20 cellular contexts compared by ENCODE assay signal in genomic region chrX:48703228-48703627, GRCh38. TPM values are rescaled to one million over a fixed set of nuclear protein-coding genes. Genes with fewer than 3 reads are reported as not detected.
"Had no signal": no experiment of that assay in that cellular context is flagged by ENCODE, and none has a peak within 500 bp of the region (broad histone marks: within the 10 kb centered on the region; RNA-seq: fewer than 3 reads in every experiment).

No MANE protein-coding gene starts in this region.

- H3K27ac ChIP-seq: adrenal gland, colonic mucosa, left lung, tibial artery had no signal

- H3K4me1 ChIP-seq: adrenal gland, colonic mucosa, tibial artery had no signal

- DNase-seq: activated CD8-positive, alpha-beta memory T cell treated with anti-CD3 and anti-CD28 coated beads for 24 hours; activated CD8-positive, alpha-beta memory T cell treated with anti-CD3 and anti-CD28 coated beads, Interleukin-2, amount 50 U/mL, for 48 hours; activated effector memory CD4-positive, alpha-beta T cell treated with Interleukin-2 at 50 U/mL for 16 hours; activated naive CD4-positive, alpha-beta T cell treated with anti-CD3 and anti-CD28 coated beads, Interleukin-2, amount 50 U/mL, for 16 hours; activated T-cell treated with anti-CD3 and anti-CD28 coated beads, Interleukin-2, amount 50 U/mL, for 48 hours; adrenal gland; central memory CD4-positive, alpha-beta T cell; colonic mucosa; heart right ventricle; left lung; nephron progenitor cell; stimulated activated naive CD4-positive, alpha-beta T cell treated with Interleukin-2 at 50 U/mL for 16 hours; T-helper 1 cell; tibial artery had no signal

- H3K4me1 Mint-ChIP-seq: nephron progenitor cell had no signal

- H3K4me3 ChIP-seq: adrenal gland, colonic mucosa, heart right ventricle, left lung, spleen, tibial artery had no signal

- H3K36me3 ChIP-seq: adrenal gland, colonic mucosa had no signal

- H3K4me3 Mint-ChIP-seq: nephron progenitor cell had no signal

- H3K27me3 ChIP-seq: colonic mucosa, left lung, spleen, tibial artery had no signal

- ATAC-seq: activated CD4-positive, CD25-positive, alpha-beta regulatory T cell treated with anti-CD3 and anti-CD28 coated beads, Interleukin-2, amount 50 U/mL, for 24 hours; left lung had no signal

- H3K9me3 ChIP-seq: adrenal gland, colonic mucosa, heart right ventricle, left lung, spleen, tibial artery had no signal

RNA-seq across cellular contexts. Expression of gene GLOD5, which starts 58.3 kb away (rescaled TPM):
- total RNA-seq: adrenal gland, frontal cortex, heart right ventricle, kidney epithelial cell, myocyte, spleen, subcutaneous adipose tissue had no signal
- polyA plus RNA-seq: adrenal gland, heart right ventricle, spleen had no signal
